31 cellular contexts compared by ENCODE assay signal in the genomic region with DNA sequence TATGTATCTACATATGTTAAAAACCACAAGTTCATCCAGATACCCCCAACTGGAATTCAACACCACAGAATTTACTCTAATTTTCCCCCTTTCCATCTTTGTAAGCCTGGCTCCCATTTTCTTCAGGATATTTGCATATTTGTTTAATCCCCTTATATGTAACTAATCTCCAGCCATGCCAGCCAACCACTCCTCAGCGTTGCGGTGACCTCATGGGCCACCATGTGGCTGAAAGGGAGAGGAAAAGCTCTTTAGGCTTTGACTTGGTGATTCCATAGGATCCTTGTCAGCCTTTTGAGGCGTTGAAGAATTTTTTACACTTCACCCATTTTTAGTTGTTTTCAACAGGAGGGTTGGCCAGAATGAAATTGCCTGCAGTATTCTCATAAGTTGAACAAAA. TPM values are rescaled to one million over a fixed set of nuclear protein-coding genes. Genes with fewer than 3 reads are reported as not detected.
DNase-seq lines count a peak whose midpoint lies in the region; ATAC-seq and TF ChIP-seq lines count a peak whose summit lies in the region.
"Had no signal": no experiment of that assay in that cellular context is flagged by ENCODE, and none has a peak within 500 bp of the region (broad histone marks: within the 10 kb centered on the region; RNA-seq: fewer than 3 reads in every experiment).

No MANE protein-coding gene starts in this region.

- intact Hi-C loops in left ventricle myocardium superior (cut with micrococcal nuclease) = no loop called here

- TF ChIP-seq CTCF in WTC11 (IDR thresholded peaks at IDR 0.05) (no peak), osteocyte (IDR thresholded peaks at IDR 0.05) (no peak)

- ATAC-seq in WTC11 (peak; percentile 71), left ventricle myocardium superior (no peak), HG03025 (IDR thresholded peaks at IDR 0.05; ENCODE audit: low FRiP score, unreplicated experiment) (no peak), HG03571 (IDR thresholded peaks at IDR 0.05; ENCODE audit: unreplicated experiment) (no peak)
- ATAC-seq: A549; CD8-positive, alpha-beta T cell; left lung; stimulated activated naive CD8-positive, alpha-beta T cell treated with anti-CD3 and anti-CD28 coated beads, Interleukin-15, Interleukin-2, amounts not matched to agents 100 U/mL and 50 U/mL, for 24 hours; upper lobe of right lung had no signal

- H3K36me3 Mint-ChIP-seq in WTC11 = no peaks in the 10 kb centered on the region
- no peaks in the 10 kb centered on the region for H3K36me3 Mint-ChIP-seq in osteocyte (ENCODE audit: unreplicated experiment)
- H3K36me3 Mint-ChIP-seq: CD8-positive, alpha-beta T cell; neural progenitor cell had no signal

- no peak overlapping the region for H3K4me3 Mint-ChIP-seq in WTC11
- no peak overlapping the region for H3K4me3 Mint-ChIP-seq in osteocyte (ENCODE audit: unreplicated experiment)
- H3K4me3 Mint-ChIP-seq: B cell; CD8-positive, alpha-beta T cell; IgD-negative memory B cell; neural progenitor cell; T-helper 2 cell treated with Interferon-gamma antibody and Interleukin-4, amounts not matched to agents 5 μg/mL and 100 μg/mL, for 36 hours had no signal

- CTCF ChIA-PET in WTC11 (lab: Charles Lee) = interaction anchor here (0.9 to 1.7 kb wide), 8 partner anchors 10 to 344 kb away, joined by 3 to 8 read pairs (median 3); a partner anchor contains a TSS

- H3K9me3 Mint-ChIP-seq in WTC11 (no peaks in the 10 kb centered on the region), osteocyte (ENCODE audit: unreplicated experiment) (no peaks in the 10 kb centered on the region)
- H3K9me3 Mint-ChIP-seq: CD8-positive, alpha-beta T cell; IgD-negative memory B cell; neural progenitor cell; T-helper 2 cell treated with Interferon-gamma antibody and Interleukin-4, amounts not matched to agents 5 μg/mL and 100 μg/mL, for 36 hours had no signal

- POLR2A ChIA-PET in WTC11 (lab: Charles Lee) = interaction anchor here (0.7 kb wide), 1 partner anchor 36 kb away, joined by 3 read pairs; no protein-coding TSS in a partner anchor

- H3K27me3 Mint-ChIP-seq in WTC11 (ENCODE audit: low read depth) (no peaks in the 10 kb centered on the region), osteocyte (ENCODE audit: unreplicated experiment) (no peaks in the 10 kb centered on the region)
- H3K27me3 Mint-ChIP-seq: B cell, IgD-negative memory B cell had no signal

- H3K27ac Mint-ChIP-seq in WTC11 = no peak overlapping the region
- no peak overlapping the region for H3K27ac Mint-ChIP-seq in osteocyte (ENCODE audit: unreplicated experiment)
- H3K27ac Mint-ChIP-seq: B cell; CD8-positive, alpha-beta T cell; neural progenitor cell; T-helper 2 cell treated with Interferon-gamma antibody and Interleukin-4, amounts not matched to agents 5 μg/mL and 100 μg/mL, for 36 hours had no signal

- DNase-seq in NCI-H82 (lab: John Stamatoyannopoulos, UW) (peak; percentile 72), NCI-H82 treated with DMSO at 0.1 percent for 48 hours (lab: John Stamatoyannopoulos, UW; ENCODE audit: unreplicated experiment) (no peak), ELR (ENCODE audit: low read depth) (peak; percentile 18), WTC11 (ENCODE audit: low spot score) (peak; percentile 39), osteocyte (ENCODE audit: extremely low spot score, unreplicated experiment) (peak; percentile 23), left ventricle myocardium superior (no peak)
- DNase-seq: activated CD4-positive, alpha-beta T cell treated with anti-CD3 and anti-CD28 coated beads for 4 hours; activated T-cell treated with anti-CD3 and anti-CD28 coated beads, Interleukin-2, amount 50 U/mL, for 48 hours; central memory CD4-positive, alpha-beta T cell; cortex of kidney; effector memory CD4-positive, alpha-beta T cell; left lung; NCI-H1694; NCI-H2171; NK-92 treated with Interleukin-12 subunit alpha and Interleukin-12 subunit beta, amount 100 ng/mL, for 24 hours; small intestine; stimulated activated naive CD8-positive, alpha-beta T cell treated with anti-CD3 and anti-CD28 coated beads, Interleukin-15, Interleukin-2, amounts not matched to agents 100 U/mL and 50 U/mL, for 24 hours; upper lobe of right lung had no signal

- peaks cover 15% of the 10 kb centered on the region for H3K4me1 Mint-ChIP-seq in WTC11
- H3K4me1 Mint-ChIP-seq in osteocyte (ENCODE audit: unreplicated experiment) = no peaks in the 10 kb centered on the region

TF ChIP-seq in WTC11, 78 proteins besides CTCF, POLR2A, EP300 and RAD21:
- TF ChIP-seq GRHL2 (CRISPR knock-in tag; IDR thresholded peaks at IDR 0.05; ENCODE audit: insufficient replicate concordance, severe bottlenecking) = no peak
- no peak for TF ChIP-seq ELF4 (CRISPR knock-in tag; IDR thresholded peaks at IDR 0.05; ENCODE audit: low read depth)
- TF ChIP-seq NR2C2 (CRISPR knock-in tag; IDR thresholded peaks at IDR 0.05) = no peak

RNA-seq across cellular contexts. Expression of a gene that starts 10.0 kb away (rescaled TPM):
- 8.1 to 15.9 TPM (median 14.7 TPM) in 3 replicates for total RNA-seq in WTC11 (2021)
- total RNA-seq in osteocyte = not detected in 2 replicates
- total RNA-seq in left ventricle myocardium superior = not detected
- total RNA-seq: B cell; CD8-positive, alpha-beta T cell; glomerular endothelial cell; left lung; mesenteric fat pad; NCI-H460; temporal lobe; upper lobe of right lung had no signal

RNA-seq across cellular contexts. Expression of a gene that starts 36.8 kb away (rescaled TPM):
- total RNA-seq in WTC11 (2021) = 78.1 to 95.1 TPM (median 80.3 TPM) in 3 replicates
- total RNA-seq in osteocyte = 210 and 221 TPM in 2 replicates
- total RNA-seq in left ventricle myocardium superior = 6.2 TPM

RNA-seq across cellular contexts. Expression of a gene that starts 37.0 kb away (rescaled TPM):
- total RNA-seq in WTC11 (2021) = 5.1 to 6.3 TPM (median 5.3 TPM) in 3 replicates
- total RNA-seq in osteocyte = 5.3 and 5.6 TPM in 2 replicates
- 10.4 TPM for total RNA-seq in left ventricle myocardium superior

RNA-seq across cellular contexts. Expression of a gene that starts 47.8 kb away (rescaled TPM):
- 1,098 to 1,172 TPM (median 1,151 TPM) in 3 replicates for total RNA-seq in WTC11 (2021)
- total RNA-seq in osteocyte = 529 and 538 TPM in 2 replicates
- total RNA-seq in left ventricle myocardium superior = 896 TPM

RNA-seq across cellular contexts. Expression of a gene that starts 54.8 kb away (rescaled TPM):
- total RNA-seq in WTC11 (2021) (0.57 to 0.85 TPM (median 0.73 TPM) in 3 replicates), osteocyte (0.21 and 0.67 TPM in 2 replicates), left ventricle myocardium superior (not detected)
- total RNA-seq: epithelial cell of proximal tubule, glomerular endothelial cell, mesenteric fat pad, upper lobe of right lung had no signal

Comparison
In these comparisons a context has a peak if more than half of its experiments do, and no peak if none do; other contexts are left out.
1. DNase-seq: peak in NCI-H82 (single experiment), ELR (single experiment), WTC11 (single experiment) and osteocyte (single experiment); none in NCI-H82 treated with DMSO at 0.1 percent for 48 hours (single experiment) and left ventricle myocardium superior (single experiment).
2. RNA of a gene that starts 36.8 kb away (total RNA-seq): 210 to 221 TPM in osteocyte and 78.1 to 95.1 TPM in WTC11; 6.2 TPM in left ventricle myocardium superior (single experiment); every median in the first group is over 10 times any median in the second.